ENCODE assay signal across 1 cellular context in the genomic region with DNA sequence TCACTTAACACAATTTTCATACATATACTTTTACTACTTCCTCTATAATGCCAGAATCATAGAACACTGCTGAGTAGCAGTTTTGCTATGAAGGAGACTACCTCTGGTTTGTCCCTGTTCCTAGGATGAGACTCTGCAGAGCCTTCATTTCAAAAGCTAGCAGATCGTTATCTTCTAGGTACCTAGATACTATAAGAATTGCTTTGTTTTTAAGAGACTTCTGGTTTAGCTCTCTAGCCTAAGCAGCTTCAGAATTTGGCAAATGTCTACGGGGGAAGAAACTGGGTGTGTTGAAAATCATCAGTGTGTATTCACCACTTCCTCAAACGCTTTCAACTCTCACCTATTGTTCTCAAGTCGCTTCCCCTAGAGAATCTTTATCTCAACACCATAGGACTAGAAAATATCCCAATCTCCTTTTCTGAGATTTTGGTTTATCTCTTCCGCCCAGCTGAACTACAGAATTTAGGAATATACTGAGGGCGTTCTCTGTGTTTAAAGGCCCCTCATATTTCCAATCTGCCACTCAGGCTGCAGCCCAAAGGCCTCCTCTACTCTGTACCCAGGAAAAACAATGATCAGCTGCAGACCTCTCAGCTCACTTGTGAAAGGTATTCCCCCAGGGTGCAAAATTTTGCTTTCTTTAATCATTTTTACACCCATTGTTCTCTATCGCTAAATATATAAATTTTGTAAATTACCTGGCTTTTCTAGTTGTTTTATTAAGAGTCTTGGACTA.
TF ChIP-seq lines count a peak whose summit lies in the region.

No MANE protein-coding gene starts in this region.

TF ChIP-seq in WTC11, 78 proteins besides CTCF, POLR2A, EP300 and RAD21 (continued from another document):
- TF ChIP-seq ZNF416 (CRISPR knock-in tag; IDR thresholded peaks at IDR 0.05): no peak
- TF ChIP-seq, protein P1, sequence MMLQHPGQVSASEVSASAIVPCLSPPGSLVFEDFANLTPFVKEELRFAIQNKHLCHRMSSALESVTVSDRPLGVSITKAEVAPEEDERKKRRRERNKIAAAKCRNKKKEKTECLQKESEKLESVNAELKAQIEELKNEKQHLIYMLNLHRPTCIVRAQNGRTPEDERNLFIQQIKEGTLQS (CRISPR knock-in tag; conservative IDR thresholded peaks at IDR 0.05): no peak
- TF ChIP-seq ZNF219 (CRISPR knock-in tag; IDR thresholded peaks at IDR 0.05; ENCODE audit: borderline replicate concordance): no peak
- TF ChIP-seq ZNF121 (CRISPR knock-in tag; IDR thresholded peaks at IDR 0.05): no peak
- TF ChIP-seq, protein P2, sequence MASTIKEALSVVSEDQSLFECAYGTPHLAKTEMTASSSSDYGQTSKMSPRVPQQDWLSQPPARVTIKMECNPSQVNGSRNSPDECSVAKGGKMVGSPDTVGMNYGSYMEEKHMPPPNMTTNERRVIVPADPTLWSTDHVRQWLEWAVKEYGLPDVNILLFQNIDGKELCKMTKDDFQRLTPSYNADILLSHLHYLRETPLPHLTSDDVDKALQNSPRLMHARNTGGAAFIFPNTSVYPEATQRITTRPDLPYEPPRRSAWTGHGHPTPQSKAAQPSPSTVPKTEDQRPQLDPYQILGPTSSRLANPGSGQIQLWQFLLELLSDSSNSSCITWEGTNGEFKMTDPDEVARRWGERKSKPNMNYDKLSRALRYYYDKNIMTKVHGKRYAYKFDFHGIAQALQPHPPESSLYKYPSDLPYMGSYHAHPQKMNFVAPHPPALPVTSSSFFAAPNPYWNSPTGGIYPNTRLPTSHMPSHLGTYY (CRISPR knock-in tag; IDR thresholded peaks at IDR 0.05): no peak
- TF ChIP-seq, protein P3, sequence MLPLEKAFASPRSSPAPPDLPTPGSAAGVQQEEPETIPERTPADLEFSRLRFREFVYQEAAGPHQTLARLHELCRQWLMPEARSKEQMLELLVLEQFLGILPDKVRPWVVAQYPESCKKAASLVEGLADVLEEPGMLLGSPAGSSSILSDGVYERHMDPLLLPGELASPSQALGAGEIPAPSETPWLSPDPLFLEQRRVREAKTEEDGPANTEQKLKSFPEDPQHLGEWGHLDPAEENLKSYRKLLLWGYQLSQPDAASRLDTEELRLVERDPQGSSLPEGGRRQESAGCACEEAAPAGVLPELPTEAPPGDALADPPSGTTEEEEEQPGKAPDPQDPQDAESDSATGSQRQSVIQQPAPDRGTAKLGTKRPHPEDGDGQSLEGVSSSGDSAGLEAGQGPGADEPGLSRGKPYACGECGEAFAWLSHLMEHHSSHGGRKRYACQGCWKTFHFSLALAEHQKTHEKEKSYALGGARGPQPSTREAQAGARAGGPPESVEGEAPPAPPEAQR (CRISPR knock-in tag; IDR thresholded peaks at IDR 0.05): no peak
- TF ChIP-seq, protein P4, sequence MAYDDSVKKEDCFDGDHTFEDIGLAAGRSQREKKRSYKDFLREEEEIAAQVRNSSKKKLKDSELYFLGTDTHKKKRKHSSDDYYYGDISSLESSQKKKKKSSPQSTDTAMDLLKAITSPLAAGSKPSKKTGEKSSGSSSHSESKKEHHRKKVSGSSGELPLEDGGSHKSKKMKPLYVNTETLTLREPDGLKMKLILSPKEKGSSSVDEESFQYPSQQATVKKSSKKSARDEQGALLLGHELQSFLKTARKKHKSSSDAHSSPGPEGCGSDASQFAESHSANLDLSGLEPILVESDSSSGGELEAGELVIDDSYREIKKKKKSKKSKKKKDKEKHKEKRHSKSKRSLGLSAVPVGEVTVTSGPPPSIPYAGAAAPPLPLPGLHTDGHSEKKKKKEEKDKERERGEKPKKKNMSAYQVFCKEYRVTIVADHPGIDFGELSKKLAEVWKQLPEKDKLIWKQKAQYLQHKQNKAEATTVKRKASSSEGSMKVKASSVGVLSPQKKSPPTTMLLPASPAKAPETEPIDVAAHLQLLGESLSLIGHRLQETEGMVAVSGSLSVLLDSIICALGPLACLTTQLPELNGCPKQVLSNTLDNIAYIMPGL (CRISPR knock-in tag; IDR thresholded peaks at IDR 0.05): no peak
- TF ChIP-seq, protein P5, sequence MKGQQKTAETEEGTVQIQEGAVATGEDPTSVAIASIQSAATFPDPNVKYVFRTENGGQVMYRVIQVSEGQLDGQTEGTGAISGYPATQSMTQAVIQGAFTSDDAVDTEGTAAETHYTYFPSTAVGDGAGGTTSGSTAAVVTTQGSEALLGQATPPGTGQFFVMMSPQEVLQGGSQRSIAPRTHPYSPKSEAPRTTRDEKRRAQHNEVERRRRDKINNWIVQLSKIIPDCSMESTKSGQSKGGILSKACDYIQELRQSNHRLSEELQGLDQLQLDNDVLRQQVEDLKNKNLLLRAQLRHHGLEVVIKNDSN (CRISPR knock-in tag; IDR thresholded peaks at IDR 0.05): no peak
- TF ChIP-seq, protein P6, sequence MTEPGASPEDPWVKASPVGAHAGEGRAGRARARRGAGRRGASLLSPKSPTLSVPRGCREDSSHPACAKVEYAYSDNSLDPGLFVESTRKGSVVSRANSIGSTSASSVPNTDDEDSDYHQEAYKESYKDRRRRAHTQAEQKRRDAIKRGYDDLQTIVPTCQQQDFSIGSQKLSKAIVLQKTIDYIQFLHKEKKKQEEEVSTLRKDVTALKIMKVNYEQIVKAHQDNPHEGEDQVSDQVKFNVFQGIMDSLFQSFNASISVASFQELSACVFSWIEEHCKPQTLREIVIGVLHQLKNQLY (CRISPR knock-in tag; IDR thresholded peaks at IDR 0.05): no peak
- no peak for TF ChIP-seq NFATC4 (CRISPR knock-in tag; IDR thresholded peaks at IDR 0.05)
- TF ChIP-seq, protein P7, sequence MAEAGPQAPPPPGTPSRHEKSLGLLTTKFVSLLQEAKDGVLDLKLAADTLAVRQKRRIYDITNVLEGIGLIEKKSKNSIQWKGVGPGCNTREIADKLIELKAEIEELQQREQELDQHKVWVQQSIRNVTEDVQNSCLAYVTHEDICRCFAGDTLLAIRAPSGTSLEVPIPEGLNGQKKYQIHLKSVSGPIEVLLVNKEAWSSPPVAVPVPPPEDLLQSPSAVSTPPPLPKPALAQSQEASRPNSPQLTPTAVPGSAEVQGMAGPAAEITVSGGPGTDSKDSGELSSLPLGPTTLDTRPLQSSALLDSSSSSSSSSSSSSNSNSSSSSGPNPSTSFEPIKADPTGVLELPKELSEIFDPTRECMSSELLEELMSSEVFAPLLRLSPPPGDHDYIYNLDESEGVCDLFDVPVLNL (CRISPR knock-in tag; IDR thresholded peaks at IDR 0.05; ENCODE audit: borderline replicate concordance, low read depth): no peak
- TF ChIP-seq GTF2I (CRISPR knock-in tag; conservative IDR thresholded peaks at IDR 0.05): no peak
